2 cellular contexts compared by ENCODE assay signal in genomic region chr12:96387981-96388380, GRCh38.
TF ChIP-seq lines count a peak whose summit lies in the region.

No MANE protein-coding gene starts in this region.

TF ChIP-seq in K562, 482 proteins besides CTCF, POLR2A, EP300 and RAD21:
- TF ChIP-seq ETV6 (IDR thresholded peaks at IDR 0.05; ENCODE audit: borderline replicate concordance in 1 of 2, low read depth in 2 of 2, low read length in 1 of 2) = no peak
- TF ChIP-seq ETV6 (CRISPR knock-in tag; IDR thresholded peaks at IDR 0.05; ENCODE audit: borderline replicate concordance) = no peak
- TF ChIP-seq PBX2 (CRISPR knock-in tag; IDR thresholded peaks at IDR 0.05; ENCODE audit: low read depth) = no peak
- TF ChIP-seq PBX2 (tag; conservative IDR thresholded peaks at IDR 0.05; ENCODE audit: low read depth) = 0 out of 2 replicates have a peak, but pooled peaks have one; percentile 30
TF ChIP-seq in K562: peak in this region for 1.

TF ChIP-seq in GM12891, 5 proteins besides CTCF, POLR2A, EP300 and RAD21:
- no peak for TF ChIP-seq POU2F2 (IDR thresholded peaks at IDR 0.05; ENCODE audit: low read depth, low read length)
- TF ChIP-seq TAF1 (IDR thresholded peaks at IDR 0.05; ENCODE audit: low read depth, low read length) = no peak
- no peak for TF ChIP-seq PAX5 (IDR thresholded peaks at IDR 0.05; ENCODE audit: insufficient read depth, low read length, severe bottlenecking)
- no peak for TF ChIP-seq SPI1 (IDR thresholded peaks at IDR 0.05; ENCODE audit: low read depth, low read length)
- TF ChIP-seq POLR2AphosphoS5 (IDR thresholded peaks at IDR 0.05; ENCODE audit: low read depth, low read length) = no peak
